ENCODE assay signal across 9 cellular contexts in the genomic region with DNA sequence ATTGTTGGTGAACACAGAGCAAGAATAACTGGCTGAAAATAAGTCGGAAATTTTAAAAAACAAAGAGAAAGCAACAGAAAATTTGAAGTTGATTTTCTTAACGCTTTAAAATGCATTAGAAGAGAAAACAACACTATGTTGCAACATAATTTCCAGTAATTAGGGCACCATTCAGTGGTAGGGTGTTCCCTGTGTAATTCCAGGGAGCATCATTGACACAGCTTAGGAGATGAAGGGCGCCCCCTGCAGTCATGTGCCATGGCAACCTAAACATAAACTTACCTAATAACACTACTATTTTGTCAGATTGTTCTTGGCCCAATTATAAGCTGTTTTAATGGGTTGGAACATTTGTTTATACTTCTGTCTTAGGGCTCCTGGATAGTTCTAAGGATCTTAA.
DNase-seq lines count a peak whose midpoint lies in the region; ATAC-seq and TF ChIP-seq lines count a peak whose summit lies in the region.
"Had no signal": no experiment of that assay in that cellular context is flagged by ENCODE, and none has a peak within 500 bp of the region (broad histone marks: within the 10 kb centered on the region; RNA-seq: fewer than 3 reads in every experiment).

No MANE protein-coding gene starts in this region.

- no peak for ATAC-seq in HG03565 (IDR thresholded peaks at IDR 0.05; ENCODE audit: unreplicated experiment)
- no peak for ATAC-seq in HG02970 (IDR thresholded peaks at IDR 0.05; ENCODE audit: low FRiP score, unreplicated experiment)

- H3K4me2 ChIP-seq in mesenchymal stem cell (ENCODE audit: low read length, poor library complexity, severe bottlenecking) = no peak overlapping the region

- no peak overlapping the region for H3K27ac ChIP-seq in mesenchymal stem cell (ENCODE audit: low read length, poor library complexity, severe bottlenecking)

- no peak overlapping the region for H3K23ac ChIP-seq in mesenchymal stem cell (ENCODE audit: low read length in 2 of 2)

- no peak overlapping the region for H3K4ac ChIP-seq in mesenchymal stem cell (ENCODE audit: low read depth in 1 of 2, low read length in 2 of 2)

- H3K9me3 ChIP-seq in MG63 (no peaks in the 10 kb centered on the region), mesenchymal stem cell (ENCODE audit: control insufficient read depth, low read length) (no peaks in the 10 kb centered on the region)

- no peaks in the 10 kb centered on the region for H3K4me1 ChIP-seq in mesenchymal stem cell (ENCODE audit: control insufficient read depth, insufficient read depth, low read depth, low read length)

- no peak for DNase-seq in GM10266 (ENCODE audit: extremely low spot score)
- peak; percentile 15 for DNase-seq in MG63
- DNase-seq in choroid plexus epithelial cell (ENCODE audit: low read depth) = peak; percentile 64
- peak; percentile 38 for DNase-seq in mesenchymal stem cell
- DNase-seq in GM19240 (ENCODE audit: insufficient read length, low spot score) = no peak
- no peak for DNase-seq in NCI-H1436 (lab: John Stamatoyannopoulos, UW)
- DNase-seq: naive B cell had no signal

- no peak overlapping the region for H2AK5ac ChIP-seq in mesenchymal stem cell (ENCODE audit: low read length, severe bottlenecking)

- no peak overlapping the region for H2BK120ac ChIP-seq in mesenchymal stem cell (ENCODE audit: low read depth, low read length)

- H3K79me1 ChIP-seq in mesenchymal stem cell (replicated peaks; ENCODE audit: low read length, poor library complexity, severe bottlenecking) = no peaks in the 10 kb centered on the region

- H3K36me3 ChIP-seq in MG63 (no peaks in the 10 kb centered on the region), mesenchymal stem cell (ENCODE audit: control insufficient read depth in 1 of 2, insufficient read depth in 2 of 2, low read depth in 1 of 2, low read length in 2 of 2) (peaks cover 0 to 34% of the 10 kb centered on the region in 2 experiments)

- H4K91ac ChIP-seq in mesenchymal stem cell (ENCODE audit: low read length) = no peak overlapping the region

- H2BK12ac ChIP-seq in mesenchymal stem cell (ENCODE audit: low read length in 2 of 2) = no peak overlapping the region

- TF ChIP-seq CTCF in GM10266 (IDR thresholded peaks at IDR 0.05; ENCODE audit: control insufficient read depth, insufficient read depth, low read depth, missing control alignments) (peak; percentile 9), choroid plexus epithelial cell (conservative IDR thresholded peaks at IDR 0.05; ENCODE audit: low read depth, low read length) (peak; percentile 71)

- H2BK5ac ChIP-seq in mesenchymal stem cell (ENCODE audit: low read depth, low read length, poor library complexity, severe bottlenecking) = no peak overlapping the region

- no peak overlapping the region for H3K14ac ChIP-seq in mesenchymal stem cell (ENCODE audit: low read length in 2 of 2)

- H4K8ac ChIP-seq in mesenchymal stem cell (ENCODE audit: low read length) = no peak overlapping the region

- H3K18ac ChIP-seq in mesenchymal stem cell (ENCODE audit: low read depth in 1 of 2, low read length in 2 of 2) = no peak overlapping the region

- peak overlapping the region; percentile 56 for H3K9ac ChIP-seq in mesenchymal stem cell (ENCODE audit: low read length)

- H2BK15ac ChIP-seq in mesenchymal stem cell (ENCODE audit: low read depth, poor library complexity, severe bottlenecking) = no peak overlapping the region

- whole genome bisulfite sequencing in mesenchymal stem cell = no CpG with 5 or more reads among the region's 3 CpGs

- no peak overlapping the region for H2AFZ ChIP-seq in mesenchymal stem cell (ENCODE audit: low read depth, low read length)

- H3K4me3 ChIP-seq in MG63 (no peak overlapping the region), choroid plexus epithelial cell (ENCODE audit: low read depth, low read length) (no peak overlapping the region), mesenchymal stem cell (ENCODE audit: insufficient read depth in 1 of 2, low read depth in 1 of 2, low read length in 2 of 2) (no peak overlapping the region)

- H3K27me3 ChIP-seq in MG63 (no peaks in the 10 kb centered on the region), mesenchymal stem cell (ENCODE audit: control insufficient read depth in 1 of 2, insufficient read depth in 1 of 2, low read length in 2 of 2) (no peaks in the 10 kb centered on the region)

Comparison
In these comparisons a context has a peak if more than half of its experiments do, and no peak if none do; other contexts are left out.
1. DNase-seq: peak in MG63 (single experiment), choroid plexus epithelial cell (single experiment) and mesenchymal stem cell (single experiment); none in GM10266 (single experiment), GM19240 (single experiment) and NCI-H1436 (single experiment).